In the genomic region with DNA sequence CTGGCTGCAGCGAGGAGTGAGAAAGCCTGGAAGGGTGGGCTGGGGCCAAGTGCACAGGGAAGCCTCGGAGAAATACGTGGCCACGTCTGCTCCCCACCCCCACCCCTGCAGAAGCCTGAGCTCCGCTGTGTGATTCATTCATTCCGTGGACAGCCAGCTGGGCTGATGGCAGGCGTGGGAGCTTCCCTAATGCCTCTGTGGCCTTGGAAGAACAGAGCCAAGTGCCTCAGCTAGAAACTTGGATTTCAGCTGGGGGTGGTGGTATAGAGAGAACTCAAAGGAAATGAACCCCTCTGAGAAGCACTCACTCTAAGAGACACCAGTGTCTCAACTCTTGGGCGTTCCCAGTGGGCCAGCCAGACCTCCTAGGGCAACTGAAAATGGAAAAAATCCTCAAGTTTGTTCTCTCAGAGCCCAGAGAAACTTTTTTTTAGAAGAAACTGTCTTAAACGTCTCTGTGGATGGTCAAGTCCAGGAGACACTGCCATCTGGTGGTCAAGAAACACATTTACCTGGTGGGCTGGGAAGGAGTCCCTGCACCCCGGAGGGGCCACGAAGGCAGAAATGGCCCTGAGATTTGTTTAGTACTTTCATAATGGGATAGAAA, we compare ENCODE assay signal across 1 cellular context.
TF ChIP-seq lines count a peak whose summit lies in the region.

No MANE protein-coding gene starts in this region.

TF ChIP-seq in neural cell, 6 proteins besides CTCF, POLR2A, EP300 and RAD21:
- TF ChIP-seq EZH2 (IDR thresholded peaks at IDR 0.05; ENCODE audit: borderline replicate concordance, insufficient read depth, low read length, poor library complexity, severe bottlenecking) (no peak), SMC3 (conservative IDR thresholded peaks at IDR 0.05; ENCODE audit: poor library complexity) (peak; percentile 76)
